ENCODE assay signal across 22 cellular contexts in the genomic region with DNA sequence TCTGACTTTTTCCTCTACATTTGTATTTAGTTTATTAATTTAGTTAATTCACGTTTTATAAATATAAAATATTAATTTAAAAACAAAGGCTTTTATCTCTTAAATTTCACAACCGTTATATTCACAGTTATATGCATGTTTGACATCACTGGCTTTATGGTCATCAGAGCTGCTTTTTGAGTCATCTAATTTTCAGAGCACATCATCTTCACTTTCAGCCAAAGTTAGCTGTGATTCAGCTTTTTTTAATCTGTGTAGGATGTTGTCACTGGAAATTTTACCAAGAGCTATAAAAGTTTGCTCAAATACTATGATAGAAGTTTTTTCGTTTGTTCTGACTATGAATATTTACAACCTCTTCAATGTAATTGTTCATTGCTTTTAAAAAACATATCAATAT. TPM values are rescaled to one million over a fixed set of nuclear protein-coding genes. Genes with fewer than 3 reads are reported as not detected.
DNase-seq lines count a peak whose midpoint lies in the region; ATAC-seq and TF ChIP-seq lines count a peak whose summit lies in the region.
"Had no signal": no experiment of that assay in that cellular context is flagged by ENCODE, and none has a peak within 500 bp of the region (broad histone marks: within the 10 kb centered on the region; RNA-seq: fewer than 3 reads in every experiment).

No MANE protein-coding gene starts in this region.

- ATAC-seq in activated naive CD8-positive, alpha-beta T cell treated with anti-CD3 and anti-CD28 coated beads, Interleukin-2, amount 50 U/mL, for 24 hours, result peak; percentile 57
- ATAC-seq in GM19467 (IDR thresholded peaks at IDR 0.05; ENCODE audit: unreplicated experiment), result no peak
- ATAC-seq: GM23338, left ventricle myocardium superior had no signal

- no peak overlapping the region for H3K4me3 Mint-ChIP-seq in activated naive CD8-positive, alpha-beta T cell treated with anti-CD3 and anti-CD28 coated beads, Interleukin-2, amount 50 U/mL, for 24 hours
- H3K4me3 Mint-ChIP-seq in activated naive CD8-positive, alpha-beta T cell treated with anti-CD3 and anti-CD28 coated beads for 36 hours, result no peak overlapping the region
- H3K4me3 Mint-ChIP-seq: activated CD4-positive, alpha-beta T cell treated with anti-CD3 and anti-CD28 coated beads, Interleukin-2, amount 10 ng/mL, durations not matched to agents 7 days and 5 days; activated naive CD8-positive, alpha-beta T cell treated with anti-CD3 and anti-CD28 coated beads, Interleukin-2, amount 10 ng/mL, durations not matched to agents 7 days and 5 days; GM23338 had no signal

- no peaks in the 10 kb centered on the region for H3K9me3 ChIP-seq in smooth muscle cell (replicated peaks; ENCODE audit: low read depth)
- H3K9me3 ChIP-seq: neutrophil, testis had no signal

- no peak overlapping the region for H3K9ac ChIP-seq in smooth muscle cell (ENCODE audit: low read depth)

- H3K27me3 Mint-ChIP-seq in activated naive CD8-positive, alpha-beta T cell treated with anti-CD3 and anti-CD28 coated beads, Interleukin-2, amount 50 U/mL, for 24 hours, result no peaks in the 10 kb centered on the region
- no peaks in the 10 kb centered on the region for H3K27me3 Mint-ChIP-seq in activated naive CD8-positive, alpha-beta T cell treated with anti-CD3 and anti-CD28 coated beads for 36 hours
- H3K27me3 Mint-ChIP-seq: activated CD4-positive, alpha-beta T cell treated with anti-CD3 and anti-CD28 coated beads, Interleukin-2, amount 10 ng/mL, durations not matched to agents 7 days and 5 days; activated naive CD8-positive, alpha-beta T cell treated with anti-CD3 and anti-CD28 coated beads, Interleukin-2, amount 10 ng/mL, durations not matched to agents 7 days and 5 days had no signal

- peaks cover 51% of the 10 kb centered on the region for H4K20me1 ChIP-seq in smooth muscle cell (ENCODE audit: low read depth)

- H3K27ac Mint-ChIP-seq in activated naive CD8-positive, alpha-beta T cell treated with anti-CD3 and anti-CD28 coated beads, Interleukin-2, amount 50 U/mL, for 24 hours, result no peak overlapping the region
- H3K27ac Mint-ChIP-seq in activated naive CD8-positive, alpha-beta T cell treated with anti-CD3 and anti-CD28 coated beads for 36 hours, result no peak overlapping the region
- H3K27ac Mint-ChIP-seq: activated naive CD8-positive, alpha-beta T cell treated with anti-CD3 and anti-CD28 coated beads, Interleukin-2, amount 10 ng/mL, durations not matched to agents 7 days and 5 days had no signal

- no peak overlapping the region for H3K4me2 ChIP-seq in smooth muscle cell
- H3K4me2 ChIP-seq: GM23338 had no signal

- peaks cover 6% of the 10 kb centered on the region for H3K4me1 ChIP-seq in smooth muscle cell (ENCODE audit: low read depth)

- H3K27ac ChIP-seq in smooth muscle cell (ENCODE audit: low read depth), result peak overlapping the region; percentile 65
- H3K27ac ChIP-seq: epithelial cell of prostate, neutrophil, SK-N-MC, testis had no signal

- DNase-seq in activated naive CD8-positive, alpha-beta T cell treated with anti-CD3 and anti-CD28 coated beads, Interleukin-2, amount 50 U/mL, for 24 hours, result no peak
- DNase-seq in activated naive CD8-positive, alpha-beta T cell treated with anti-CD3 and anti-CD28 coated beads for 36 hours, result no peak
- peak; percentile 47 for DNase-seq in LHCN-M2 (ENCODE audit: low read depth)
- peak; percentile 68 for DNase-seq in fibroblast of gingiva (ENCODE audit: low read depth)
- DNase-seq in smooth muscle cell (lab: John Stamatoyannopoulos, UW; ENCODE audit: unreplicated experiment), result no peak
- DNase-seq in NCI-H2171 treated with DMSO at 0.1 percent for 48 hours (lab: John Stamatoyannopoulos, UW), result no peak
- no peak for DNase-seq in NCI-H1092 (lab: John Stamatoyannopoulos, UW)
- DNase-seq: activated CD4-positive, alpha-beta T cell treated with anti-CD3 and anti-CD28 coated beads, Interleukin-2, amount 10 ng/mL, durations not matched to agents 7 days and 5 days; activated CD8-positive, alpha-beta memory T cell treated with anti-CD3 and anti-CD28 coated beads, Interleukin-2, amount 50 U/mL, for 48 hours; activated naive CD8-positive, alpha-beta T cell treated with anti-CD3 and anti-CD28 coated beads, Interleukin-2, amount 10 ng/mL, durations not matched to agents 7 days and 5 days; AML-193; DND-41; KG1; left ventricle myocardium superior; NCI-H2029; NCI-H446 treated with DMSO at 0.1 percent for 48 hours; testis had no signal

- peaks cover 40% of the 10 kb centered on the region for H3K4me1 Mint-ChIP-seq in activated naive CD8-positive, alpha-beta T cell treated with anti-CD3 and anti-CD28 coated beads, Interleukin-2, amount 50 U/mL, for 24 hours
- H3K4me1 Mint-ChIP-seq in activated naive CD8-positive, alpha-beta T cell treated with anti-CD3 and anti-CD28 coated beads for 36 hours, result peaks cover 45% of the 10 kb centered on the region

- no peaks in the 10 kb centered on the region for H3K27me3 ChIP-seq in smooth muscle cell (ENCODE audit: low read depth)
- H3K27me3 ChIP-seq: neutrophil, testis had no signal

- H2AFZ ChIP-seq in smooth muscle cell (ENCODE audit: low read depth), result no peak overlapping the region
- H2AFZ ChIP-seq: GM23338 had no signal

- H3K4me3 ChIP-seq in smooth muscle cell, result no peak overlapping the region
- H3K4me3 ChIP-seq: GM23338, SK-N-MC, testis had no signal

- peaks cover 3% of the 10 kb centered on the region for H3F3A ChIP-seq in smooth muscle cell (ENCODE audit: low read depth)

- peaks cover 38% of the 10 kb centered on the region for H3K79me2 ChIP-seq in smooth muscle cell (ENCODE audit: low read depth)

- H3K36me3 ChIP-seq in smooth muscle cell (ENCODE audit: low read depth), result peaks cover 5% of the 10 kb centered on the region

- TF ChIP-seq CTCF in smooth muscle cell (IDR thresholded peaks at IDR 0.05; ENCODE audit: borderline replicate concordance, insufficient read depth, poor library complexity, severe bottlenecking), result no peak

- no peaks in the 10 kb centered on the region for H3K9me3 Mint-ChIP-seq in activated naive CD8-positive, alpha-beta T cell treated with anti-CD3 and anti-CD28 coated beads, Interleukin-2, amount 50 U/mL, for 24 hours
- H3K9me3 Mint-ChIP-seq in activated naive CD8-positive, alpha-beta T cell treated with anti-CD3 and anti-CD28 coated beads for 36 hours, result no peaks in the 10 kb centered on the region
- H3K9me3 Mint-ChIP-seq: activated CD4-positive, alpha-beta T cell treated with anti-CD3 and anti-CD28 coated beads, Interleukin-2, amount 10 ng/mL, durations not matched to agents 7 days and 5 days; activated naive CD8-positive, alpha-beta T cell treated with anti-CD3 and anti-CD28 coated beads, Interleukin-2, amount 10 ng/mL, durations not matched to agents 7 days and 5 days; GM23338 had no signal

- WGBS in smooth muscle cell (ENCODE audit: low lambda C conversion rate), result 67% methylated on average over 3 of the region's 3 CpGs

- H3K36me3 Mint-ChIP-seq in activated naive CD8-positive, alpha-beta T cell treated with anti-CD3 and anti-CD28 coated beads, Interleukin-2, amount 50 U/mL, for 24 hours (ENCODE audit: low read depth), result peaks cover 13% of the 10 kb centered on the region
- H3K36me3 Mint-ChIP-seq in activated naive CD8-positive, alpha-beta T cell treated with anti-CD3 and anti-CD28 coated beads for 36 hours, result peaks cover 16% of the 10 kb centered on the region

RNA-seq across cellular contexts. Expression of a gene that starts 12.4 kb away (rescaled TPM):
- total RNA-seq in activated naive CD8-positive, alpha-beta T cell treated with anti-CD3 and anti-CD28 coated beads for 36 hours, result 10 to 100 TPM; 10.7 to 10.9 TPM
- 19.1 and 19.4 TPM in 2 replicates for total RNA-seq in LHCN-M2 (2014; rRNA removed)
- 6.2 TPM for polyA plus RNA-seq in LHCN-M2 (2012)
- 19.2 and 35.8 TPM in 2 replicates for total RNA-seq in smooth muscle cell
- polyA plus RNA-seq in smooth muscle cell, result 11.7 and 16.0 TPM in 2 replicates

RNA-seq across cellular contexts. Expression of a gene that starts 25.5 kb away (rescaled TPM):
- under 1 TPM; 0.35 to 0.44 TPM for total RNA-seq in activated naive CD8-positive, alpha-beta T cell treated with anti-CD3 and anti-CD28 coated beads for 36 hours
- total RNA-seq in LHCN-M2 (2014; rRNA removed) (0.19 TPM in 1 of 2 replicates, not detected in the other), smooth muscle cell (0.67 and 0.81 TPM in 2 replicates)
- polyA plus RNA-seq in LHCN-M2 (2012), result 0.39 TPM
- polyA plus RNA-seq in smooth muscle cell, result 0.57 and 0.80 TPM in 2 replicates

RNA-seq across cellular contexts. Expression of a gene that starts 29.7 kb away (rescaled TPM):
- 1 to 10 TPM; 3.8 to 4.0 TPM for total RNA-seq in activated naive CD8-positive, alpha-beta T cell treated with anti-CD3 and anti-CD28 coated beads for 36 hours
- total RNA-seq in LHCN-M2 (2014; rRNA removed) (7.2 and 8.1 TPM in 2 replicates), smooth muscle cell (5.4 and 6.2 TPM in 2 replicates)
- 2.8 TPM for polyA plus RNA-seq in LHCN-M2 (2012)
- polyA plus RNA-seq in smooth muscle cell, result 2.6 and 2.7 TPM in 2 replicates

RNA-seq across cellular contexts. Expression of a gene that starts 49.2 kb away (rescaled TPM):
- 10 to 100 TPM; 32.2 to 33.3 TPM for total RNA-seq in activated naive CD8-positive, alpha-beta T cell treated with anti-CD3 and anti-CD28 coated beads for 36 hours
- 69.3 and 85.5 TPM in 2 replicates for total RNA-seq in LHCN-M2 (2014; rRNA removed)
- 24.5 TPM for polyA plus RNA-seq in LHCN-M2 (2012)
- total RNA-seq in smooth muscle cell, result 49.0 and 49.3 TPM in 2 replicates
- 28.7 and 35.0 TPM in 2 replicates for polyA plus RNA-seq in smooth muscle cell

Comparison
In these comparisons a context has a peak if more than half of its experiments do, and no peak if none do; other contexts are left out.
1. DNase-seq: peak in LHCN-M2 (single experiment) and fibroblast of gingiva (single experiment); none in activated naive CD8-positive, alpha-beta T cell treated with anti-CD3 and anti-CD28 coated beads, Interleukin-2, amount 50 U/mL, for 24 hours (single experiment), activated naive CD8-positive, alpha-beta T cell treated with anti-CD3 and anti-CD28 coated beads for 36 hours (single experiment), smooth muscle cell (single experiment), NCI-H2171 treated with DMSO at 0.1 percent for 48 hours (single experiment) and NCI-H1092 (single experiment).